In genomic region chr5:1359713-1360112, GRCh38 we compare ENCODE assay signal across 28 cellular contexts.
"Had no signal": no experiment of that assay in that cellular context is flagged by ENCODE, and none has a peak within 500 bp of the region (broad histone marks: within the 10 kb centered on the region; RNA-seq: fewer than 3 reads in every experiment).

No MANE protein-coding gene starts in this region.

- H3K4me3 Mint-ChIP-seq: natural killer cell; nephron; neural progenitor cell; stimulated activated memory B cell treated with anti-CD40 and anti-IgM and Interleukin-4, amounts not matched to agents 10 μg/mL and 1 μg/mL and 100 μg/mL, for 72 hours; stimulated activated naive CD8-positive, alpha-beta T cell treated with anti-CD3 and anti-CD28 coated beads, Interleukin-15, amount 100 ng/mL, for 72 hours; type B pancreatic cell had no signal

- ATAC-seq: natural killer cell; psoas muscle; stimulated activated memory B cell treated with anti-CD40 and anti-IgM and Interleukin-4, amounts not matched to agents 10 μg/mL and 1 μg/mL and 100 μg/mL, for 72 hours; stimulated activated naive CD8-positive, alpha-beta T cell treated with anti-CD3 and anti-CD28 coated beads, Interleukin-15, amount 100 ng/mL, for 72 hours; stimulated activated naive CD8-positive, alpha-beta T cell treated with anti-CD3 and anti-CD28 coated beads, Interleukin-15, Interleukin-2, amounts not matched to agents 100 U/mL and 50 U/mL, for 24 hours; upper lobe of right lung had no signal

- H3K27ac Mint-ChIP-seq: natural killer cell; nephron; neural progenitor cell; progenitor cell of endocrine pancreas; stimulated activated naive CD8-positive, alpha-beta T cell treated with anti-CD3 and anti-CD28 coated beads, Interleukin-15, amount 100 ng/mL, for 72 hours; type B pancreatic cell had no signal

- H3K9me3 Mint-ChIP-seq: natural killer cell; nephron; neural progenitor cell; stimulated activated memory B cell treated with anti-CD40 and anti-IgM and Interleukin-4, amounts not matched to agents 10 μg/mL and 1 μg/mL and 100 μg/mL, for 72 hours; stimulated activated naive CD8-positive, alpha-beta T cell treated with anti-CD3 and anti-CD28 coated beads, Interleukin-15, amount 100 ng/mL, for 72 hours; type B pancreatic cell had no signal

- H3K4me1 Mint-ChIP-seq: natural killer cell; nephron; neural progenitor cell; stimulated activated naive CD8-positive, alpha-beta T cell treated with anti-CD3 and anti-CD28 coated beads, Interleukin-15, amount 100 ng/mL, for 72 hours had no signal

- H2AFZ ChIP-seq: neural progenitor cell, parathyroid adenoma had no signal

- H3K79me2 ChIP-seq: parathyroid adenoma had no signal

- H3K9ac ChIP-seq: neural progenitor cell, parathyroid adenoma had no signal

- H3K9me3 ChIP-seq: ovary, psoas muscle, right lobe of liver, sigmoid colon, suprapubic skin, testis, tibial artery, transverse colon, upper lobe of right lung, uterus had no signal

- H3K27me3 ChIP-seq: ovary, testis had no signal

- H3K4me2 ChIP-seq: neural progenitor cell had no signal

- H3K4me1 ChIP-seq: neural progenitor cell, parathyroid adenoma, psoas muscle, right lobe of liver, sigmoid colon, suprapubic skin, testis, tibial artery, transverse colon, upper lobe of right lung, uterus had no signal

- H3K4me3 ChIP-seq: neural progenitor cell, ovary, psoas muscle, right lobe of liver, sigmoid colon, suprapubic skin, testis, tibial artery, transverse colon, upper lobe of right lung, uterus had no signal

- H3K36me3 ChIP-seq: neural progenitor cell, ovary, right lobe of liver, sigmoid colon, suprapubic skin, tibial artery, transverse colon, upper lobe of right lung, uterus had no signal

- H3K27ac ChIP-seq: neural progenitor cell, ovary, parathyroid adenoma, psoas muscle, right lobe of liver, sigmoid colon, suprapubic skin, testis, tibial artery, transverse colon, upper lobe of right lung, uterus had no signal

- H3K36me3 Mint-ChIP-seq: natural killer cell; neural progenitor cell; stimulated activated memory B cell treated with anti-CD40 and anti-IgM and Interleukin-4, amounts not matched to agents 10 μg/mL and 1 μg/mL and 100 μg/mL, for 72 hours; type B pancreatic cell had no signal

- FAIRE-seq: small intestine had no signal

- DNase-seq: natural killer cell; occipital lobe; ovary; psoas muscle; sigmoid colon; small intestine; stimulated activated CD4-positive, alpha-beta T cell treated with anti-CD3 and anti-CD28 coated beads, Interleukin-12 subunit alpha, Interleukin-12 subunit beta, amount 100 ng/mL, for 4 hours; stimulated activated CD4-positive, alpha-beta T cell treated with anti-CD3 and anti-CD28 coated beads, Interleukin-1b, Interleukin-23, amount 100 ng/mL, for 48 hours; stimulated activated CD4-positive, alpha-beta T cell treated with anti-CD3 and anti-CD28 coated beads, Interleukin-4, amount 100 ng/mL, for 1 hour; stimulated activated CD4-positive, alpha-beta T cell treated with anti-CD3 and anti-CD28 coated beads, Interleukin-4, amount 100 ng/mL, for 4 hours; stimulated activated CD8-positive, alpha-beta memory T cell treated with anti-CD3 and anti-CD28 coated beads, Interleukin-4, amount 100 ng/mL, for 48 hours; stimulated activated naive CD4-positive, alpha-beta T cell; stimulated activated naive CD8-positive, alpha-beta T cell treated with anti-CD3 and anti-CD28 coated beads, Interleukin-15, amount 100 ng/mL, for 72 hours; stimulated activated naive CD8-positive, alpha-beta T cell treated with anti-CD3 and anti-CD28 coated beads, Interleukin-15, Interleukin-2, amounts not matched to agents 100 U/mL and 50 U/mL, for 24 hours; substantia nigra; testis; tibial artery; transverse colon; upper lobe of right lung; uterus had no signal
